Comparison of ENCODE assay signal across 1 cellular context in genomic region chr20:51378171-51378928, GRCh38.
TF ChIP-seq lines count a peak whose summit lies in the region.

No MANE protein-coding gene starts in this region.

TF ChIP-seq in GM23338, 12 proteins besides CTCF, POLR2A, EP300 and RAD21 (continued from another document):
- TF ChIP-seq ZNF462 (CRISPR knock-in tag; IDR thresholded peaks at IDR 0.05) (no peak), ZNF331 (CRISPR knock-in tag; IDR thresholded peaks at IDR 0.05; ENCODE audit: low read depth) (no peak)
